ENCODE assay signal across 25 cellular contexts in genomic region chr15:79412429-79412828, GRCh38. TPM values are rescaled to one million over a fixed set of nuclear protein-coding genes. Genes with fewer than 3 reads are reported as not detected.
DNase-seq lines count a peak whose midpoint lies in the region; ATAC-seq, FAIRE-seq and TF ChIP-seq lines count a peak whose summit lies in the region.
"Had no signal": no experiment of that assay in that cellular context is flagged by ENCODE, and none has a peak within 500 bp of the region (broad histone marks: within the 10 kb centered on the region; RNA-seq: fewer than 3 reads in every experiment).

No MANE protein-coding gene starts in this region.

- H4K8ac ChIP-seq in neuronal stem cell (ENCODE audit: low read depth, low read length): no peak overlapping the region

- no peak overlapping the region for H3K9ac ChIP-seq in BLaER1 treated with 17β-estradiol and CSF1 and Interleukin-3, amounts not matched to agents 10 nM and 100 nM
- H3K9ac ChIP-seq in kidney (ENCODE audit: low read length in 2 of 2): no peak overlapping the region
- peak overlapping the region; percentile 70 for H3K9ac ChIP-seq in neuronal stem cell (ENCODE audit: low read depth, low read length, poor library complexity)

- H3K4ac ChIP-seq in neuronal stem cell (ENCODE audit: low read length): no peak overlapping the region

- DNase-seq in kidney: peak; percentile 42
- no peak for DNase-seq in neuronal stem cell (ENCODE audit: low spot score)
- no peak for DNase-seq in NCI-H1417 treated with DMSO at 0.1 percent for 48 hours (lab: John Stamatoyannopoulos, UW)
- DNase-seq: 8988T; ACHN; AML-193; BE2C; CD4-positive, alpha-beta T cell; CD8-positive, alpha-beta memory T cell; DMS 273 treated with DMSO at 0.1 percent for 48 hours; DMS79; EL; GDM1; GOT3; HFFc6 had no signal

- no CpG with 5 or more reads among the region's 6 CpGs for WGBS in neuronal stem cell (ENCODE audit: extremely low coverage in 2 of 2, insufficient read length in 2 of 2, insufficient replicate concordance in 1 of 2), 2 donors

- no peak overlapping the region for H2BK5ac ChIP-seq in neuronal stem cell (ENCODE audit: low read length)

- no peak overlapping the region for H2AFZ ChIP-seq in neuronal stem cell (ENCODE audit: low read length)

- peak overlapping the region in 9 of 11 experiments; percentile 41 to 73 (median 59); a peak in 17 of 22 replicates for H3K4me2 ChIP-seq in BLaER1 treated with 17β-estradiol and CSF1 and Interleukin-3, amounts not matched to agents 10 nM and 100 nM
- H3K4me2 ChIP-seq in neuronal stem cell (ENCODE audit: insufficient read depth, low read length, poor library complexity, severe bottlenecking): no peak overlapping the region
- H3K4me2 ChIP-seq: A549 had no signal

- no peak overlapping the region for H2BK12ac ChIP-seq in neuronal stem cell (ENCODE audit: low read length)

- no peaks in the 10 kb centered on the region for H3K9me3 ChIP-seq in BLaER1 treated with 17β-estradiol and CSF1 and Interleukin-3, amounts not matched to agents 10 nM and 100 nM (replicated peaks in 1 of 11)
- H3K9me3 ChIP-seq in kidney (ENCODE audit: control insufficient read depth in 1 of 2, low read length in 2 of 2) (no peaks in the 10 kb centered on the region), neuronal stem cell (replicated peaks in 1 of 2; ENCODE audit: control insufficient read depth in 2 of 2, insufficient read depth in 1 of 2, low read depth in 1 of 2, low read length in 2 of 2) (no peaks in the 10 kb centered on the region)
- H3K9me3 ChIP-seq: A549, BE2C, HAP-1 had no signal

- no peaks in the 10 kb centered on the region for H3K27me3 ChIP-seq in BLaER1 treated with 17β-estradiol and CSF1 and Interleukin-3, amounts not matched to agents 10 nM and 100 nM
- no peaks in the 10 kb centered on the region for H3K27me3 ChIP-seq in neuronal stem cell (ENCODE audit: control insufficient read depth in 3 of 3, insufficient read depth in 3 of 3, low read depth in 1 of 3, low read length in 3 of 3)
- H3K27me3 ChIP-seq: BE2C had no signal

- H2BK15ac ChIP-seq in neuronal stem cell (ENCODE audit: low read length): no peak overlapping the region

- no peak overlapping the region for H3K18ac ChIP-seq in neuronal stem cell (ENCODE audit: low read length)

- H2AK5ac ChIP-seq in neuronal stem cell (ENCODE audit: low read depth, low read length): no peak overlapping the region

- H3K4me3 ChIP-seq in BLaER1 treated with 17β-estradiol and CSF1 and Interleukin-3, amounts not matched to agents 10 nM and 100 nM: no peak overlapping the region
- H3K4me3 ChIP-seq in kidney (ENCODE audit: low read length in 2 of 2) (no peak overlapping the region), neuronal stem cell (ENCODE audit: low read length in 2 of 2) (peak overlapping the region in 1 of 2 donors; percentile 2)
- H3K4me3 ChIP-seq: A549, GM12878, HAP-1 had no signal

- H3K27ac ChIP-seq in BLaER1 treated with 17β-estradiol and CSF1 and Interleukin-3, amounts not matched to agents 10 nM and 100 nM: no peak overlapping the region
- H3K27ac ChIP-seq in kidney (ENCODE audit: low read depth in 2 of 2, low read length in 2 of 2): no peak overlapping the region
- no peak overlapping the region for H3K27ac ChIP-seq in neuronal stem cell (replicated peaks; ENCODE audit: low read length)
- H3K27ac ChIP-seq: A549 had no signal

- peak overlapping the region; percentile 51 for H3K14ac ChIP-seq in neuronal stem cell (ENCODE audit: low read length)

- H4K20me1 ChIP-seq in BLaER1 treated with 17β-estradiol and CSF1 and Interleukin-3, amounts not matched to agents 10 nM and 100 nM: no peaks in the 10 kb centered on the region

- no peak for TF ChIP-seq CTCF in kidney (IDR thresholded peaks at IDR 0.05; ENCODE audit: borderline replicate concordance, extremely low read depth, insufficient read depth)

- H3K23ac ChIP-seq in neuronal stem cell (ENCODE audit: low read depth, low read length, poor library complexity): peak overlapping the region; percentile 78

- peaks cover 9 to 19% (median 16%) of the 10 kb centered on the region in 10 experiments; a peak in 17 of 20 replicates for H3K4me1 ChIP-seq in BLaER1 treated with 17β-estradiol and CSF1 and Interleukin-3, amounts not matched to agents 10 nM and 100 nM
- H3K4me1 ChIP-seq in kidney (ENCODE audit: control insufficient read depth in 1 of 2, insufficient read depth in 1 of 2, low read depth in 1 of 2, low read length in 2 of 2): no peaks in the 10 kb centered on the region
- H3K4me1 ChIP-seq in neuronal stem cell (ENCODE audit: control insufficient read depth in 2 of 2, insufficient read depth in 1 of 2, low read depth in 1 of 2, low read length in 2 of 2): peaks cover 0 to 3% of the 10 kb centered on the region in 2 donors
- H3K4me1 ChIP-seq: A549, BE2C had no signal

- H3K79me1 ChIP-seq in neuronal stem cell (ENCODE audit: low read depth, low read length): no peaks in the 10 kb centered on the region

- no peak for FAIRE-seq in kidney (lab: Jason Lieb, UNC)
- FAIRE-seq: A549, D721Med, GM12878, GM19239, H54 had no signal

- intact Hi-C loops in kidney (cut with DNase I): no loop called here

- H3K36me3 ChIP-seq in BLaER1 treated with 17β-estradiol and CSF1 and Interleukin-3, amounts not matched to agents 10 nM and 100 nM: peaks cover 0 to 12% (median 5%) of the 10 kb centered on the region in 11 experiments; a peak in 3 of 22 replicates
- H3K36me3 ChIP-seq in kidney (ENCODE audit: control insufficient read depth in 1 of 2, insufficient read depth in 2 of 2, low read length in 2 of 2) (no peaks in the 10 kb centered on the region), neuronal stem cell (replicated peaks in 1 of 2; ENCODE audit: control insufficient read depth in 2 of 2, insufficient read depth in 2 of 2, low read length in 2 of 2) (no peaks in the 10 kb centered on the region)
- H3K36me3 ChIP-seq: HAP-1 had no signal

- H2BK120ac ChIP-seq in neuronal stem cell (ENCODE audit: low read depth, low read length): no peak overlapping the region

- peak overlapping the region; percentile 12 for H4K91ac ChIP-seq in neuronal stem cell (ENCODE audit: low read depth, low read length, poor library complexity)

- no peak for ATAC-seq in HG02798 (IDR thresholded peaks at IDR 0.05; ENCODE audit: poor library complexity, unreplicated experiment)
- ATAC-seq in SK-N-SH treated with all-trans-retinoic acid at 6 μM for 48 hours: no peak
- no peak for ATAC-seq in HG03097 (IDR thresholded peaks at IDR 0.05; ENCODE audit: low FRiP score, unreplicated experiment)
- ATAC-seq: A549, GM12878 had no signal

TF ChIP-seq in SK-N-SH treated with all-trans-retinoic acid at 6 μM for 48 hours, 23 proteins besides CTCF, POLR2A, EP300 and RAD21 (continues in another document):
- TF ChIP-seq CREB5 (CRISPR knock-in tag; IDR thresholded peaks at IDR 0.05; ENCODE audit: low read depth): no peak
- TF ChIP-seq, protein P1, sequence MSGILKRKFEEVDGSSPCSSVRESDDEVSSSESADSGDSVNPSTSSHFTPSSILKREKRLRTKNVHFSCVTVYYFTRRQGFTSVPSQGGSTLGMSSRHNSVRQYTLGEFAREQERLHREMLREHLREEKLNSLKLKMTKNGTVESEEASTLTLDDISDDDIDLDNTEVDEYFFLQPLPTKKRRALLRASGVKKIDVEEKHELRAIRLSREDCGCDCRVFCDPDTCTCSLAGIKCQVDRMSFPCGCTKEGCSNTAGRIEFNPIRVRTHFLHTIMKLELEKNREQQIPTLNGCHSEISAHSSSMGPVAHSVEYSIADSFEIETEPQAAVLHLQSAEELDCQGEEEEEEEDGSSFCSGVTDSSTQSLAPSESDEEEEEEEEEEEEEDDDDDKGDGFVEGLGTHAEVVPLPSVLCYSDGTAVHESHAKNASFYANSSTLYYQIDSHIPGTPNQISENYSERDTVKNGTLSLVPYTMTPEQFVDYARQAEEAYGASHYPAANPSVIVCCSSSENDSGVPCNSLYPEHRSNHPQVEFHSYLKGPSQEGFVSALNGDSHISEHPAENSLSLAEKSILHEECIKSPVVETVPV (CRISPR knock-in tag; IDR thresholded peaks at IDR 0.05): no peak
- no peak for TF ChIP-seq ARNTL (CRISPR knock-in tag; IDR thresholded peaks at IDR 0.05; ENCODE audit: borderline replicate concordance, low read depth)
- no peak for TF ChIP-seq OSR1 (CRISPR knock-in tag; IDR thresholded peaks at IDR 0.05)
- TF ChIP-seq, protein P2, sequence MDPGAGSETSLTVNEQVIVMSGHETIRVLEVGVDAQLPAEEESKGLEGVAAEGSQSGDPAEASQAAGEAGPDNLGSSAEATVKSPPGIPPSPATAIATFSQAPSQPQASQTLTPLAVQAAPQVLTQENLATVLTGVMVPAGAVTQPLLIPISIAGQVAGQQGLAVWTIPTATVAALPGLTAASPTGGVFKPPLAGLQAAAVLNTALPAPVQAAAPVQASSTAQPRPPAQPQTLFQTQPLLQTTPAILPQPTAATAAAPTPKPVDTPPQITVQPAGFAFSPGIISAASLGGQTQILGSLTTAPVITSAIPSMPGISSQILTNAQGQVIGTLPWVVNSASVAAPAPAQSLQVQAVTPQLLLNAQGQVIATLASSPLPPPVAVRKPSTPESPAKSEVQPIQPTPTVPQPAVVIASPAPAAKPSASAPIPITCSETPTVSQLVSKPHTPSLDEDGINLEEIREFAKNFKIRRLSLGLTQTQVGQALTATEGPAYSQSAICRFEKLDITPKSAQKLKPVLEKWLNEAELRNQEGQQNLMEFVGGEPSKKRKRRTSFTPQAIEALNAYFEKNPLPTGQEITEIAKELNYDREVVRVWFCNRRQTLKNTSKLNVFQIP (CRISPR knock-in tag; IDR thresholded peaks at IDR 0.05; ENCODE audit: borderline replicate concordance, low read depth): no peak
- TF ChIP-seq RARB (CRISPR knock-in tag; IDR thresholded peaks at IDR 0.05): no peak
- no peak for TF ChIP-seq ZNF565 (CRISPR knock-in tag; conservative IDR thresholded peaks at IDR 0.05; ENCODE audit: low read depth)
- TF ChIP-seq BACH2 (CRISPR knock-in tag; IDR thresholded peaks at IDR 0.05; ENCODE audit: borderline replicate concordance): no peak
- TF ChIP-seq ISL1 (CRISPR knock-in tag; IDR thresholded peaks at IDR 0.05): no peak
- TF ChIP-seq TCF4 (CRISPR knock-in tag; IDR thresholded peaks at IDR 0.05; ENCODE audit: borderline replicate concordance): no peak
- no peak for TF ChIP-seq ZNF70 (CRISPR knock-in tag; IDR thresholded peaks at IDR 0.05)
- TF ChIP-seq ZC3H10 (CRISPR knock-in tag; IDR thresholded peaks at IDR 0.05): no peak

RNA-seq across cellular contexts. Expression of gene MINAR1, which starts 19.7 kb away (rescaled TPM):
- total RNA-seq in kidney: 0.47 TPM
- polyA plus RNA-seq in kidney (ENCODE audit: insufficient read depth, low read depth, low replicate concordance): 0.15 TPM
- 0.56 TPM for polyA plus RNA-seq in neuronal stem cell (2013, experiment 1 of 2)
- polyA plus RNA-seq in neuronal stem cell (2013, experiment 2 of 2): 0.55 TPM
- polyA plus RNA-seq: CD8-positive, alpha-beta memory T cell had no signal
